Comparison of ENCODE assay signal across 17 cellular contexts in genomic region chr1:230745071-230745470, GRCh38. TPM values are rescaled to one million over a fixed set of nuclear protein-coding genes. Genes with fewer than 3 reads are reported as not detected.
A peak's percentile ranks its signal among the peaks of the same experiment; 100 is the strongest.
DNase-seq lines count a peak whose midpoint lies in the region; TF ChIP-seq lines count a peak whose summit lies in the region.
"Had no signal": no experiment of that assay in that cellular context is flagged by ENCODE, and none has a peak within 500 bp of the region (broad histone marks: within the 10 kb centered on the region; RNA-seq: fewer than 3 reads in every experiment).

No MANE protein-coding gene starts in this region.

- BruUV-seq in Caco-2 (replicated peaks; lab: Mats Ljungman, UMichigan), result no TSS peak

- POLR2A ChIA-PET in Caco-2 (lab: Charles Lee), result interaction anchor here (1.5 kb wide), 1 partner anchor 28 kb away, joined by 3 read pairs; no protein-coding TSS in a partner anchor

- intact Hi-C loops in Caco-2 (cut with micrococcal nuclease; ENCODE audit: unreplicated experiment), result loop anchor here (2.0 kb wide), 1 partner anchor 36 kb away; no protein-coding TSS in a partner anchor

- no peak for TF ChIP-seq CTCF in Caco-2 (IDR thresholded peaks at IDR 0.05; ENCODE audit: insufficient read depth in 1 of 2, low read depth in 1 of 2, low read length in 1 of 2, severe bottlenecking in 1 of 2, unreplicated experiment in 1 of 2)
- no peak for TF ChIP-seq CTCF in glutamatergic neuron (IDR thresholded peaks at IDR 0.05; ENCODE audit: partially characterized antibody, unreplicated experiment)

- H3K27ac Mint-ChIP-seq in Caco-2 (ENCODE audit: unreplicated experiment), result peak overlapping the region; percentile 80
- H3K27ac Mint-ChIP-seq in glutamatergic neuron (ENCODE audit: unreplicated experiment), result peak overlapping the region; percentile 55
- no peak overlapping the region for H3K27ac Mint-ChIP-seq in activated naive CD4-positive, alpha-beta T cell treated with anti-CD3 and anti-CD28 coated beads, Interleukin-2, amount 10 ng/mL, durations not matched to agents 7 days and 5 days
- H3K27ac Mint-ChIP-seq: T-cell had no signal

- no peaks in the 10 kb centered on the region for H3K27me3 Mint-ChIP-seq in Caco-2 (ENCODE audit: insufficient read depth, unreplicated experiment)
- H3K27me3 Mint-ChIP-seq in glutamatergic neuron (ENCODE audit: unreplicated experiment), result peaks cover 3% of the 10 kb centered on the region
- H3K27me3 Mint-ChIP-seq in activated naive CD4-positive, alpha-beta T cell treated with anti-CD3 and anti-CD28 coated beads, Interleukin-2, amount 10 ng/mL, durations not matched to agents 7 days and 5 days, result peaks cover 7% of the 10 kb centered on the region

- H3K4me1 ChIP-seq in Caco-2, result peaks cover 49% of the 10 kb centered on the region

- H3K4me3 ChIP-seq in Caco-2 (ENCODE audit: low read depth, low read length), result no peak overlapping the region
- H3K4me3 ChIP-seq: K562, SK-N-MC had no signal

- CTCF ChIA-PET in Caco-2 (lab: Charles Lee), result interaction anchor here (0.8 to 1.4 kb wide), 3 partner anchors 14 to 103 kb away, joined by 3 to 5 read pairs (median 3); no protein-coding TSS in a partner anchor
- CTCF ChIA-PET in activated naive CD4-positive, alpha-beta T cell treated with anti-CD3 and anti-CD28 coated beads, Interleukin-2, amount 10 ng/mL, durations not matched to agents 7 days and 5 days (lab: Charles Lee), result no interaction called here

- H3K9me3 Mint-ChIP-seq in Caco-2 (ENCODE audit: unreplicated experiment), result peaks cover 9% of the 10 kb centered on the region
- peaks cover 5% of the 10 kb centered on the region for H3K9me3 Mint-ChIP-seq in glutamatergic neuron (ENCODE audit: unreplicated experiment)
- no peaks in the 10 kb centered on the region for H3K9me3 Mint-ChIP-seq in activated naive CD4-positive, alpha-beta T cell treated with anti-CD3 and anti-CD28 coated beads, Interleukin-2, amount 10 ng/mL, durations not matched to agents 7 days and 5 days
- H3K9me3 Mint-ChIP-seq: T-cell had no signal

- no peaks in the 10 kb centered on the region for H3K27me3 ChIP-seq in Caco-2 (replicated peaks; ENCODE audit: control insufficient read depth, insufficient read depth, low read length)

- DNase-seq in NCI-H1105 treated with DMSO at 0.1 percent for 48 hours (lab: John Stamatoyannopoulos, UW), result peak; percentile 12
- no peak for DNase-seq in NCI-H1105 (lab: John Stamatoyannopoulos, UW)
- peak; percentile 63 to 77 for DNase-seq in Caco-2
- DNase-seq in NCI-H510A treated with DMSO at 0.1 percent for 48 hours (lab: John Stamatoyannopoulos, UW), result peak; percentile 49
- DNase-seq in glutamatergic neuron, result no peak
- no peak for DNase-seq in activated naive CD4-positive, alpha-beta T cell treated with anti-CD3 and anti-CD28 coated beads, Interleukin-2, amount 10 ng/mL, durations not matched to agents 7 days and 5 days
- DNase-seq in globus pallidus (ENCODE audit: low spot score), result no peak
- DNase-seq in NCI-H446 treated with DMSO at 0.1 percent for 48 hours (lab: John Stamatoyannopoulos, UW), result no peak
- DNase-seq: COR-L47, GF-D8, NCI-H2029 treated with DMSO at 0.1 percent for 48 hours, T-cell had no signal

- 0 out of 2 replicates have a peak, but pooled peaks cover 3% of the 10 kb centered on the region for H3K9me3 ChIP-seq in Caco-2

- H3K4me3 Mint-ChIP-seq in Caco-2 (ENCODE audit: unreplicated experiment) (peak overlapping the region; percentile 32), glutamatergic neuron (ENCODE audit: unreplicated experiment) (no peak overlapping the region)
- no peak overlapping the region for H3K4me3 Mint-ChIP-seq in activated naive CD4-positive, alpha-beta T cell treated with anti-CD3 and anti-CD28 coated beads, Interleukin-2, amount 10 ng/mL, durations not matched to agents 7 days and 5 days
- H3K4me3 Mint-ChIP-seq: T-cell had no signal

- peaks cover 39% of the 10 kb centered on the region for H3K4me1 Mint-ChIP-seq in Caco-2 (ENCODE audit: low read depth, unreplicated experiment)
- peaks cover 12% of the 10 kb centered on the region for H3K4me1 Mint-ChIP-seq in glutamatergic neuron (ENCODE audit: low read depth, unreplicated experiment)
- no peaks in the 10 kb centered on the region for H3K4me1 Mint-ChIP-seq in activated naive CD4-positive, alpha-beta T cell treated with anti-CD3 and anti-CD28 coated beads, Interleukin-2, amount 10 ng/mL, durations not matched to agents 7 days and 5 days
- H3K4me1 Mint-ChIP-seq: T-cell had no signal

- H3K36me3 Mint-ChIP-seq in Caco-2 (ENCODE audit: insufficient read depth, unreplicated experiment) (no peaks in the 10 kb centered on the region), glutamatergic neuron (ENCODE audit: unreplicated experiment) (no peaks in the 10 kb centered on the region)
- no peaks in the 10 kb centered on the region for H3K36me3 Mint-ChIP-seq in activated naive CD4-positive, alpha-beta T cell treated with anti-CD3 and anti-CD28 coated beads, Interleukin-2, amount 10 ng/mL, durations not matched to agents 7 days and 5 days
- H3K36me3 Mint-ChIP-seq: T-cell had no signal

- H3K36me3 ChIP-seq in Caco-2 (ENCODE audit: control insufficient read depth, insufficient read depth, low read length), result no peaks in the 10 kb centered on the region

RNA-seq across cellular contexts. Expression of gene CAPN9, which starts 2.1 kb away (rescaled TPM):
- total RNA-seq in Caco-2 (2022), result 0.28 and 0.39 TPM in 2 replicates
- not detected for total RNA-seq in glutamatergic neuron (ENCODE audit: unreplicated experiment)
- total RNA-seq: A172, K562, PC-3, T-cell had no signal

RNA-seq across cellular contexts. Expression of gene AGT, which starts 31.1 kb away (rescaled TPM):
- total RNA-seq in Caco-2 (2022), result 38.6 and 41.9 TPM in 2 replicates
- total RNA-seq in glutamatergic neuron (ENCODE audit: unreplicated experiment), result 6.3 TPM
- total RNA-seq: NCI-H460, PC-3 had no signal

Comparison
In these comparisons a context has a peak if more than half of its experiments do, and no peak if none do; other contexts are left out.
1. DNase-seq: peak in NCI-H1105 treated with DMSO at 0.1 percent for 48 hours (single experiment), Caco-2 (2 of 2) and NCI-H510A treated with DMSO at 0.1 percent for 48 hours (single experiment); none in NCI-H1105 (single experiment), glutamatergic neuron (single experiment), activated naive CD4-positive, alpha-beta T cell treated with anti-CD3 and anti-CD28 coated beads, Interleukin-2, amount 10 ng/mL, durations not matched to agents 7 days and 5 days (single experiment), globus pallidus (single experiment) and NCI-H446 treated with DMSO at 0.1 percent for 48 hours (single experiment).